ENCODE assay signal across 10 cellular contexts in genomic region chr9:14311940-14312572, GRCh38. TPM values are rescaled to one million over a fixed set of nuclear protein-coding genes. Genes with fewer than 3 reads are reported as not detected.
DNase-seq lines count a peak whose midpoint lies in the region; ATAC-seq and TF ChIP-seq lines count a peak whose summit lies in the region.
"Had no signal": no experiment of that assay in that cellular context is flagged by ENCODE, and none has a peak within 500 bp of the region (broad histone marks: within the 10 kb centered on the region; RNA-seq: fewer than 3 reads in every experiment).

No MANE protein-coding gene starts in this region.

- H3K4me3 Mint-ChIP-seq in nephron: peak overlapping the region; percentile 91 to 99 (median 96)

- peak overlapping the region; percentile 94 to 100 for H3K27ac ChIP-seq in right atrium auricular region

- no peaks in the 10 kb centered on the region for H3K9me3 ChIP-seq in right atrium auricular region

- H3K4me1 ChIP-seq in right atrium auricular region: peaks cover 0 to 34% of the 10 kb centered on the region in 2 donors

- TF ChIP-seq CTCF in right atrium auricular region (IDR thresholded peaks at IDR 0.05): no peak
- no peak for TF ChIP-seq CTCF in epithelial cell of proximal tubule (conservative IDR thresholded peaks at IDR 0.05; ENCODE audit: low read depth, low read length)
- TF ChIP-seq CTCF in nephron (IDR thresholded peaks at IDR 0.05; ENCODE audit: unreplicated experiment in 3 of 3): no peak

- H3K4me3 ChIP-seq in right atrium auricular region (peak overlapping the region; percentile 77 to 85), epithelial cell of proximal tubule (ENCODE audit: low read depth, low read length) (peak overlapping the region; percentile 72)

- intact Hi-C loops in Right ventricle myocardium superior (cut with DNase I): loop anchor here (5.0 to 10.0 kb wide), 2 partner anchors 105 to 277 kb away; no protein-coding TSS in a partner anchor

- no peaks in the 10 kb centered on the region for H3K36me3 ChIP-seq in right atrium auricular region

- peaks cover 7% of the 10 kb centered on the region for H3K27me3 Mint-ChIP-seq in nephron (ENCODE audit: low read depth)

- H3K27ac Mint-ChIP-seq in nephron: peak overlapping the region; percentile 99 to 100 (median 100)

- ATAC-seq in Right ventricle myocardium superior (ENCODE audit: poor library complexity): no peak

- H3K4me1 Mint-ChIP-seq in nephron: peaks cover 32% of the 10 kb centered on the region

- H3K27me3 ChIP-seq in right atrium auricular region: no peaks in the 10 kb centered on the region

- DNase-seq in right atrium auricular region (ENCODE audit: low spot score) (no peak), Right ventricle myocardium superior (no peak), epithelial cell of proximal tubule (ENCODE audit: low read depth) (no peak), NCI-H524 treated with DMSO at 0.1 percent for 48 hours (lab: John Stamatoyannopoulos, UW) (no peak), ureter (ENCODE audit: low spot score) (no peak), NCI-H1092 (lab: John Stamatoyannopoulos, UW) (no peak)
- DNase-seq in activated CD4-positive, alpha-beta T cell treated with anti-CD3 and anti-CD28 coated beads for 1 hour: no peak
- DNase-seq: NCI-H526; stimulated activated CD4-positive, alpha-beta T cell treated with anti-CD3 and anti-CD28 coated beads, Interleukin-4, amount 100 ng/mL, for 1 hour had no signal

- peaks cover 21% of the 10 kb centered on the region for H3K36me3 Mint-ChIP-seq in nephron (ENCODE audit: low read depth)

- peaks cover 2% of the 10 kb centered on the region for H3K9me3 Mint-ChIP-seq in nephron

RNA-seq across cellular contexts. Expression of gene NFIB, which starts 1.9 kb away (rescaled TPM):
- total RNA-seq in right atrium auricular region: 10 to 100 TPM; 74.4 to 80.1 TPM
- 104 TPM for total RNA-seq in Right ventricle myocardium superior
- 2.4 and 5.0 TPM in 2 replicates for total RNA-seq in epithelial cell of proximal tubule
- total RNA-seq in ureter: 99.1 TPM

Comparison
In these comparisons a context has a peak if more than half of its experiments do, and no peak if none do; other contexts are left out.
1. RNA of gene NFIB, which starts 1.9 kb away (total RNA-seq): 104 TPM in Right ventricle myocardium superior (single experiment), 99.1 TPM in ureter (single experiment) and 74.4 to 80.1 TPM in right atrium auricular region; 2.4 to 5.0 TPM in epithelial cell of proximal tubule; every median in the first group is over 10 times any median in the second.